In the genomic region with DNA sequence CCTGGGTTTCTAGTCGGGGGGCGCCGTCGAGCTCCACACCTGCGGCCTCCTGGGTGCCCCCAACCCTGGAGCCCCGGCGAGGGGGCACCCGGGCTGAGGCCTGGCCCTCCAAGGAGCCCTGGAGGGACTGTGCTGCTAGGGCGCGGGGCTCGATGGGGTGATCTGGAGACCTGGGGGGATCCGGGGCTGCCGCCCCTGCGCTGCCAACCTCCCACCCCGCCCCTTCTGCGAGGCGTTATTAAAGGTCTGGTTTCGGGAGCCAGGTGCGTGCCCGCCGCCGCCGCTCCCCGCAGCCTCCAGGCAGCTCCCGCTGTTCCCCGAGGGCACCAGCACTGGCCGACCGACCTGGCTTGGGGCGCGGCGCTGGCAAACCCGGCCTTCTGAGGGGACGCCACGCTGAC, we compare ENCODE assay signal across 8 cellular contexts. TPM values are rescaled to one million over a fixed set of nuclear protein-coding genes. Genes with fewer than 3 reads are reported as not detected.
A peak's percentile ranks its signal among the peaks of the same experiment; 100 is the strongest.
DNase-seq lines count a peak whose midpoint lies in the region; ATAC-seq and TF ChIP-seq lines count a peak whose summit lies in the region.

No MANE protein-coding gene starts in this region.

- TF ChIP-seq POLR2A in prostate gland (IDR thresholded peaks at IDR 0.05): no peak

- no peak for TF ChIP-seq CTCF in GM12864 (IDR thresholded peaks at IDR 0.05; ENCODE audit: low read depth, low read length, missing control alignments)
- no peak for TF ChIP-seq CTCF in OCI-LY3 (IDR thresholded peaks at IDR 0.05; ENCODE audit: low read depth, low read length)
- no peak for TF ChIP-seq CTCF in prostate gland (IDR thresholded peaks at IDR 0.05)

- H3K27me3 ChIP-seq in OCI-LY3 (ENCODE audit: low read depth, low read length) (no peaks in the 10 kb centered on the region), prostate gland (replicated peaks; ENCODE audit: insufficient read depth) (peaks cover 2% of the 10 kb centered on the region)

- no peak overlapping the region for H2AFZ ChIP-seq in OCI-LY3 (ENCODE audit: low read depth, low read length)

- H3K9ac ChIP-seq in OCI-LY3 (ENCODE audit: low read length): no peak overlapping the region

- intact Hi-C loops in prostate gland (cut with DNase I): loop anchor here (10.0 kb wide), 2 partner anchors 144 to 344 kb away; a partner anchor contains a TSS

- H3K4me2 ChIP-seq in OCI-LY3 (ENCODE audit: low read length): peak overlapping the region; percentile 62

- ATAC-seq in esophagus mucosa (peak; percentile 5), HG03571 (IDR thresholded peaks at IDR 0.05; ENCODE audit: unreplicated experiment) (no peak), HG03095 (IDR thresholded peaks at IDR 0.05; ENCODE audit: unreplicated experiment) (no peak)

- H3K4me3 ChIP-seq in GM12864 (ENCODE audit: low read depth, low read length) (peak overlapping the region; percentile 60), OCI-LY3 (ENCODE audit: low read length) (peak overlapping the region; percentile 91), prostate gland (peak overlapping the region; percentile 71 to 90)

- WGBS in prostate gland: 14% methylated on average over 11 of the region's 34 CpGs

- H3K36me3 ChIP-seq in OCI-LY3 (replicated peaks; ENCODE audit: low read depth, low read length) (peaks cover 7% of the 10 kb centered on the region), prostate gland (peaks cover 11 to 24% of the 10 kb centered on the region in 2 donors)

- peaks cover 6% of the 10 kb centered on the region; the same call in 1 of the 2 replicates for H3K79me2 ChIP-seq in OCI-LY3 (ENCODE audit: low read length)

- DNase-seq in GM12864 (ENCODE audit: low read depth) (no peak), prostate gland (ENCODE audit: low spot score) (no peak), Kasumi-1 (lab: John Stamatoyannopoulos, UW) (no peak), SHP77 treated with DMSO at 0.1 percent for 48 hours (lab: John Stamatoyannopoulos, UW) (no peak)

- no peak overlapping the region for H3K27ac ChIP-seq in OCI-LY3 (ENCODE audit: low read length)
- peak overlapping the region; percentile 67 to 76 for H3K27ac ChIP-seq in prostate gland

- H3K4me1 ChIP-seq in OCI-LY3 (ENCODE audit: low read length) (no peaks in the 10 kb centered on the region), prostate gland (replicated peaks) (peaks cover 18% of the 10 kb centered on the region)

- no peaks in the 10 kb centered on the region for H4K20me1 ChIP-seq in OCI-LY3 (ENCODE audit: insufficient read depth, low read length)

- H3K9me3 ChIP-seq in OCI-LY3 (ENCODE audit: insufficient read depth, low read length) (no peaks in the 10 kb centered on the region), prostate gland (no peaks in the 10 kb centered on the region)

RNA-seq across cellular contexts. Expression of a gene that starts 0.7 kb away (rescaled TPM):
- total RNA-seq in esophagus mucosa (6.2 TPM), prostate gland (10 to 100 TPM; 20.2 to 52.4 TPM)
